In the genomic region with DNA sequence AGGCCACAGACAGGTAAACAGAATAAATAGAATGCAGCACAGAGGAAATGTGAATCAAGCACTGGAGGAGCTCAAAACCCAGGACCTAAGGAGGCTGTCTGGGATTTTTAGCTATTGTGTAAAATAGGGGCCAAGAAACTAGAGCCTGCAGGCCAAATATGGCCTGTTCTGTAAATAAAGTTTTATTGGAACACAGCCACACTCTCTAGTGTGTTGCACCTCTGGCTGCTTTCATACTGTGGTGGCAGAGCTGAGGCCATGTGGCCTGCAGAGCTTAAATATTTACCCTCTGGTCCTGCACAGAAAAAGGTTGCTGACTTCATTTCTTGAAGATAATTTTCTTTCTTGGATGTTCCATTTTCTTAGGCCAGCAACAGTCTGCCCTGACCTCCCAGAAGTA, we compare ENCODE assay signal across 15 cellular contexts.
"Had no signal": no experiment of that assay in that cellular context is flagged by ENCODE, and none has a peak within 500 bp of the region (broad histone marks: within the 10 kb centered on the region; RNA-seq: fewer than 3 reads in every experiment).

No MANE protein-coding gene starts in this region.

- H3K4me3 ChIP-seq: adrenal gland, gastrocnemius medialis, neural progenitor cell, right atrium auricular region, skin epidermis, suprapubic skin had no signal

- FAIRE-seq: kidney had no signal

- H3K4me1 ChIP-seq: adrenal gland, gastrocnemius medialis, neural progenitor cell, right atrium auricular region, suprapubic skin had no signal

- H3K36me3 ChIP-seq: adrenal gland, gastrocnemius medialis, neural progenitor cell, right atrium auricular region, suprapubic skin had no signal

- H2AFZ ChIP-seq: neural progenitor cell had no signal

- H3K27me3 ChIP-seq: adrenal gland, gastrocnemius medialis, neural progenitor cell, right atrium auricular region, suprapubic skin had no signal

- H3K9me3 ChIP-seq: adrenal gland, gastrocnemius medialis, right atrium auricular region, suprapubic skin had no signal

- H3K4me2 ChIP-seq: neural progenitor cell had no signal

- ATAC-seq: esophagus mucosa, gastrocnemius medialis, left ventricle myocardium superior had no signal

- H3K27ac ChIP-seq: adrenal gland, gastrocnemius medialis, neural progenitor cell, right atrium auricular region, skin epidermis, suprapubic skin had no signal

- H3K9ac ChIP-seq: neural progenitor cell had no signal

- DNase-seq: activated CD4-positive, alpha-beta T cell treated with anti-CD3 and anti-CD28 coated beads for 1 hour; activated gamma-delta T cell treated with Interleukin-2 at 50 U/mL for 16 hours; adrenal gland; effector CD4-positive, alpha-beta T cell; gastrocnemius medialis; kidney; left ventricle myocardium superior; naive B cell; stimulated activated naive CD8-positive, alpha-beta T cell treated with anti-CD3 and anti-CD28 coated beads, Interleukin-15, amount 100 ng/mL, for 72 hours; trophoblast cell had no signal
